13 cellular contexts compared by ENCODE assay signal in genomic region chr19:40822704-40823553, GRCh38. TPM values are rescaled to one million over a fixed set of nuclear protein-coding genes. Genes with fewer than 3 reads are reported as not detected.
DNase-seq lines count a peak whose midpoint lies in the region; ATAC-seq, FAIRE-seq and TF ChIP-seq lines count a peak whose summit lies in the region.
"Not testable (repeated sequence)": the region's sequence is repeated elsewhere in the genome, so short reads cannot be mapped to it uniquely, and the experiment has no call there.
"Had no signal": no experiment of that assay in that cellular context is flagged by ENCODE, and none has a peak within 500 bp of the region (broad histone marks: within the 10 kb centered on the region; RNA-seq: fewer than 3 reads in every experiment).

No MANE protein-coding gene starts in this region.

- H4K8ac ChIP-seq in IMR-90 (ENCODE audit: low read depth in 2 of 2, low read length in 2 of 2), result peak overlapping the region; percentile 16 to 66; a peak in 2 of 4 replicates

- H4K91ac ChIP-seq in IMR-90 (ENCODE audit: insufficient read depth, low read depth, low read length), result not testable (repeated sequence)

- not testable (repeated sequence) for H3K4me2 ChIP-seq in IMR-90 (ENCODE audit: low read depth, low read length); neural progenitor cell
- peak overlapping the region; percentile 73 for H3K4me2 ChIP-seq in HepG2 (ENCODE audit: low read depth, low read length)

- not testable (repeated sequence) for H3K9me3 Mint-ChIP-seq in activated naive CD8-positive, alpha-beta T cell treated with anti-CD3 and anti-CD28 coated beads, Interleukin-2, amount 10 ng/mL, durations not matched to agents 7 days and 5 days; neural progenitor cell

- not testable (repeated sequence) for H3K4me3 ChIP-seq in IMR-90 (ENCODE audit: insufficient read depth, low read depth, low read length); neural progenitor cell
- peak overlapping the region in 1 of 3 experiments; percentile 37; a peak in 1 of 6 replicates for H3K4me3 ChIP-seq in HepG2 (replicated peaks in 1 of 3; ENCODE audit: insufficient read depth in 1 of 3, low read depth in 2 of 3, low read length in 3 of 3)

- H3K36me3 Mint-ChIP-seq in activated naive CD8-positive, alpha-beta T cell treated with anti-CD3 and anti-CD28 coated beads, Interleukin-2, amount 10 ng/mL, durations not matched to agents 7 days and 5 days, result peaks cover 12% of the 10 kb centered on the region
- not testable (repeated sequence) for H3K36me3 Mint-ChIP-seq in neural progenitor cell

- dilution Hi-C loops in IMR-90 (cut with HindIII; ENCODE audit: low sequenced_read_pairs, unreplicated experiment), result not testable (repeated sequence)

- H3K27me3 Mint-ChIP-seq in activated naive CD8-positive, alpha-beta T cell treated with anti-CD3 and anti-CD28 coated beads, Interleukin-2, amount 10 ng/mL, durations not matched to agents 7 days and 5 days; neural progenitor cell (ENCODE audit: insufficient read depth, low read depth): not testable (repeated sequence)

- not testable (repeated sequence) for ATAC-seq in IMR-90 (ENCODE audit: low read depth); activated naive CD8-positive, alpha-beta T cell treated with anti-CD3 and anti-CD28 coated beads, Interleukin-2, amount 10 ng/mL, durations not matched to agents 7 days and 5 days (ENCODE audit: low read depth)
- ATAC-seq in HepG2, result peak; percentile 6; the same call in 1 of the 3 replicates

- not testable (repeated sequence) for TF ChIP-seq EP300 in HepG2 (IDR thresholded peaks at IDR 0.05; ENCODE audit: low read depth in 2 of 2, low read length in 2 of 2); HepG2 (CRISPR knock-in tag; IDR thresholded peaks at IDR 0.05; ENCODE audit: borderline replicate concordance)

- TF ChIP-seq POLR2A in IMR-90 (IDR thresholded peaks at IDR 0.05; ENCODE audit: low read depth, low read length); erythroblast (IDR thresholded peaks at IDR 0.05; ENCODE audit: low read length); HepG2 (IDR thresholded peaks at IDR 0.05; ENCODE audit: insufficient read depth in 1 of 2, low read depth in 2 of 2, low read length in 2 of 2): not testable (repeated sequence)

- H3K36me3 ChIP-seq in IMR-90 (ENCODE audit: control insufficient read depth, insufficient read depth, low read length), result peaks cover 14% of the 10 kb centered on the region
- H3K36me3 ChIP-seq in HepG2 (replicated peaks in 1 of 2; ENCODE audit: control insufficient read depth in 1 of 2, insufficient read depth in 2 of 2, low read length in 2 of 2); neural progenitor cell: not testable (repeated sequence)

- in situ Hi-C loops in IMR-90 (cut with MboI; ENCODE audit: low sequenced_read_pairs); HepG2 (cut with HindIII; ENCODE audit: extremely low pct_ligation_motif_present, low pct_unique_long_range_greater_than_20kb): not testable (repeated sequence)

- H2AFZ ChIP-seq in IMR-90 (replicated peaks; ENCODE audit: low read length, poor library complexity); HepG2 (ENCODE audit: low read length); neural progenitor cell (replicated peaks): not testable (repeated sequence)

- H2BK20ac ChIP-seq in IMR-90 (ENCODE audit: low read depth, low read length), result not testable (repeated sequence)

- H3K4ac ChIP-seq in IMR-90 (ENCODE audit: low read depth, low read length), result peak overlapping the region; percentile 60

- H3K4me1 Mint-ChIP-seq in activated naive CD8-positive, alpha-beta T cell treated with anti-CD3 and anti-CD28 coated beads, Interleukin-2, amount 10 ng/mL, durations not matched to agents 7 days and 5 days, result peaks cover 30% of the 10 kb centered on the region
- peaks cover 26% of the 10 kb centered on the region for H3K4me1 Mint-ChIP-seq in neural progenitor cell

- intact Hi-C loops in IMR-90 (cut with micrococcal nuclease); HepG2 (cut with micrococcal nuclease; ENCODE audit: unreplicated experiment): not testable (repeated sequence)

- POLR2A ChIA-PET in IMR-90 (lab: Charles Lee; ENCODE audit: unreplicated experiment), result not testable (repeated sequence)
- POLR2A ChIA-PET in activated naive CD8-positive, alpha-beta T cell treated with anti-CD3 and anti-CD28 coated beads, Interleukin-2, amount 10 ng/mL, durations not matched to agents 7 days and 5 days (lab: Charles Lee), result interaction anchor here (0.7 kb wide), 1 partner anchor 466 kb away, joined by 4 read pairs; no protein-coding TSS in a partner anchor
- POLR2A ChIA-PET in HepG2 (lab: Yijun Ruan, JAX), result interaction anchor here (1.2 to 1.4 kb wide), 2 partner anchors 9 to 160 kb away, joined by 4 to 6 read pairs; no protein-coding TSS in a partner anchor

- H2AK5ac ChIP-seq in IMR-90 (ENCODE audit: low read depth, low read length), result not testable (repeated sequence)

- H3K23ac ChIP-seq in IMR-90 (ENCODE audit: low read depth, low read length), result peak overlapping the region; percentile 33; the same call in 1 of the 2 replicates

- not testable (repeated sequence) for H2BK15ac ChIP-seq in IMR-90 (ENCODE audit: low read depth, low read length)

- H3K27ac Mint-ChIP-seq in activated naive CD8-positive, alpha-beta T cell treated with anti-CD3 and anti-CD28 coated beads, Interleukin-2, amount 10 ng/mL, durations not matched to agents 7 days and 5 days, result peak overlapping the region; percentile 14
- H3K27ac Mint-ChIP-seq in neural progenitor cell, result peak overlapping the region; percentile 81

- H2BK120ac ChIP-seq in IMR-90 (ENCODE audit: low read depth, low read length), result 0 out of 2 replicates have a peak overlapping the region, but pooled peaks have one; percentile 10

- not testable (repeated sequence) for H2BK5ac ChIP-seq in IMR-90 (ENCODE audit: low read depth, low read length, poor library complexity, severe bottlenecking)

- WGBS in IMR-90 (ENCODE audit: extremely low coverage in 2 of 2, insufficient read length in 1 of 2), 2 experiments, result 90% methylated on average over 2 of the region's 9 CpGs; no CpG with 5 or more reads in 1 of the 2 experiments
- WGBS in HepG2 (ENCODE audit: low lambda C conversion rate), result 32% methylated on average over 9 of the region's 9 CpGs

- H3K27ac ChIP-seq in IMR-90 (ENCODE audit: insufficient read depth, low read length); neural progenitor cell: not testable (repeated sequence)
- peak overlapping the region; percentile 43 for H3K27ac ChIP-seq in HepG2 (ENCODE audit: extremely low read length, insufficient read depth, low read length)
- peak overlapping the region; percentile 26 for H3K27ac ChIP-seq in substantia nigra (ENCODE audit: low read depth, low read length, poor library complexity, severe bottlenecking)

- FAIRE-seq in HepG2 (lab: Jason Lieb, UNC), result not testable (repeated sequence)

- not testable (repeated sequence) for H2AK9ac ChIP-seq in IMR-90 (replicated peaks; ENCODE audit: low read depth, low read length, poor library complexity)

- not testable (repeated sequence) for TF ChIP-seq CTCF in IMR-90 (conservative IDR thresholded peaks at IDR 0.05; ENCODE audit: low read depth, low read length); HepG2 (CRISPR knock-in tag; IDR thresholded peaks at IDR 0.05); neural progenitor cell (IDR thresholded peaks at IDR 0.05)

- H3K9me1 ChIP-seq in IMR-90 (ENCODE audit: insufficient read depth, low read length), result not testable (repeated sequence)

- not testable (repeated sequence) for H4K5ac ChIP-seq in IMR-90 (ENCODE audit: low read depth, low read length)

- peak overlapping the region; percentile 21; the same call in 1 of the 2 replicates for H3K14ac ChIP-seq in IMR-90 (replicated peaks; ENCODE audit: low read depth, low read length)

- not testable (repeated sequence) for TF ChIP-seq RAD21 in IMR-90 (IDR thresholded peaks at IDR 0.05; ENCODE audit: low read length); HepG2 (CRISPR knock-in tag; IDR thresholded peaks at IDR 0.05)

- DNase-seq in CD1c-positive myeloid dendritic cell (ENCODE audit: extremely low spot score), result peak; percentile 77
- DNase-seq in IMR-90, result peak; percentile 63
- DNase-seq in SIG-M5 treated with dmso at 0.1 percent for 504 hours (lab: John Stamatoyannopoulos, UW; ENCODE audit: unreplicated experiment), result peak; percentile 75
- not testable (repeated sequence) for DNase-seq in activated naive CD8-positive, alpha-beta T cell treated with anti-CD3 and anti-CD28 coated beads, Interleukin-2, amount 10 ng/mL, durations not matched to agents 7 days and 5 days; HepG2 (ENCODE audit: low spot score); neural progenitor cell (ENCODE audit: low spot score)
- DNase-seq in erythroblast (lab: John Stamatoyannopoulos, UW), result peak; percentile 52 to 76
- peak in 4 of 49 donors; percentile 28 to 34 (median 31) for DNase-seq in substantia nigra (lab: John Stamatoyannopoulos, UW)

- not testable (repeated sequence) for H3K18ac ChIP-seq in IMR-90 (ENCODE audit: low read depth, low read length)

- H3K56ac ChIP-seq in IMR-90 (ENCODE audit: extremely low read depth, insufficient read depth, low read length), result not testable (repeated sequence)

- H3F3A ChIP-seq in neural progenitor cell (ENCODE audit: low read depth), result not testable (repeated sequence)

- not testable (repeated sequence) for H3K27me3 ChIP-seq in IMR-90 (ENCODE audit: control insufficient read depth, insufficient read depth, low read length); HepG2 (ENCODE audit: control insufficient read depth in 1 of 2, insufficient read depth in 2 of 2, low read length in 2 of 2); neural progenitor cell

- CTCF ChIA-PET in IMR-90 (lab: Yijun Ruan, JAX), result interaction anchor here (0.7 kb wide), 1 partner anchor 198 kb away, joined by 6 read pairs; no protein-coding TSS in a partner anchor
- CTCF ChIA-PET in HepG2 (lab: Yijun Ruan, JAX; ENCODE audit: low intra/inter-chr PET ratio, low total read pairs), result not testable (repeated sequence)

- not testable (repeated sequence) for H3K79me2 ChIP-seq in HepG2 (ENCODE audit: insufficient read depth, low read length); neural progenitor cell (ENCODE audit: low read depth)

- not testable (repeated sequence) for H4K20me1 ChIP-seq in IMR-90 (ENCODE audit: insufficient read depth, low read length); HepG2 (ENCODE audit: insufficient read depth, low read length); neural progenitor cell (ENCODE audit: low read depth)

- BruUV-seq in IMR-90 (replicated peaks; lab: Mats Ljungman, UMichigan); HepG2 (replicated peaks; lab: Mats Ljungman, UMichigan): not testable (repeated sequence)

- H3K9me3 ChIP-seq in IMR-90 (ENCODE audit: control insufficient read depth, insufficient read depth, low read length); HepG2 (ENCODE audit: low read length); neural progenitor cell (ENCODE audit: low read depth): not testable (repeated sequence)

- not testable (repeated sequence) for H3K9ac ChIP-seq in IMR-90 (ENCODE audit: low read depth, low read length); neural progenitor cell
- H3K9ac ChIP-seq in HepG2 (ENCODE audit: insufficient read depth, low read depth, low read length), result peak overlapping the region; percentile 5; the same call in 1 of the 2 replicates

- H3K4me3 Mint-ChIP-seq in activated naive CD8-positive, alpha-beta T cell treated with anti-CD3 and anti-CD28 coated beads, Interleukin-2, amount 10 ng/mL, durations not matched to agents 7 days and 5 days; neural progenitor cell: not testable (repeated sequence)

- H3K79me1 ChIP-seq in IMR-90 (ENCODE audit: low read depth in 1 of 2, low read length in 2 of 2), result not testable (repeated sequence)

- peaks cover 13% of the 10 kb centered on the region for H3K4me1 ChIP-seq in IMR-90 (ENCODE audit: control insufficient read depth, insufficient read depth, low read length)
- peaks cover 28% of the 10 kb centered on the region for H3K4me1 ChIP-seq in HepG2 (ENCODE audit: insufficient read depth, low read length)
- not testable (repeated sequence) for H3K4me1 ChIP-seq in neural progenitor cell

RNA-seq across cellular contexts. Expression of gene EGLN2, which starts 23.9 kb away (rescaled TPM):
- 50.5 and 54.1 TPM in 2 replicates for total RNA-seq in IMR-90 (2012; rRNA removed)
- polyA plus RNA-seq in IMR-90 (2012; rRNA removed), result 60.2 and 62.7 TPM in 2 replicates
- polyA plus RNA-seq in IMR-90 (2012; cell fraction: cytosol; rRNA removed), result 39.4 and 78.4 TPM in 2 replicates
- polyA plus RNA-seq in IMR-90 (2012; cell fraction: nucleus; rRNA removed; ENCODE audit: low replicate concordance), result 64.4 and 149 TPM in 2 replicates
- total RNA-seq in activated naive CD8-positive, alpha-beta T cell treated with anti-CD3 and anti-CD28 coated beads, Interleukin-2, amount 10 ng/mL, durations not matched to agents 7 days and 5 days, result 100 to 1,000 TPM; 158 to 159 TPM
- 32.4 and 40.8 TPM in 2 replicates for total RNA-seq in HepG2 (2016; rRNA removed; fragmentation: Illumina TruSeq; extraction: Trizol)
- 19.0 and 19.4 TPM in 2 replicates for total RNA-seq in HepG2 (2016; cell fraction: cytosol; rRNA removed; fragmentation: Illumina TruSeq; extraction: Trizol; ENCODE audit: low read depth)
- total RNA-seq in HepG2 (2016; cell fraction: insoluble cytoplasmic fraction; rRNA removed; fragmentation: Illumina TruSeq; extraction: Trizol), result 37.6 and 41.3 TPM in 2 replicates
- total RNA-seq in HepG2 (2016; cell fraction: membrane; rRNA removed; fragmentation: Illumina TruSeq; extraction: Trizol), result 39.4 and 40.9 TPM in 2 replicates
- 27.3 and 29.2 TPM in 2 replicates for total RNA-seq in HepG2 (2016; cell fraction: nucleus; rRNA removed; fragmentation: Illumina TruSeq; extraction: Trizol)
- 16.5 and 25.4 TPM in 2 replicates for polyA plus RNA-seq in HepG2 (2011; rRNA removed)
- polyA plus RNA-seq in HepG2 (2011; cell fraction: cytosol; rRNA removed), result 16.4 and 23.8 TPM in 2 replicates
- 38.7 and 44.6 TPM in 2 replicates for polyA plus RNA-seq in HepG2 (2011; cell fraction: nucleus; rRNA removed)
- polyA plus RNA-seq in HepG2 (2012), result 14.0 and 22.0 TPM in 2 replicates
- polyA plus RNA-seq in HepG2 (2016; cell fraction: cytosol; fragmentation: Illumina TruSeq; extraction: Trizol; ENCODE audit: low read depth), result 13.6 and 14.2 TPM in 2 replicates
- 31.3 and 33.0 TPM in 2 replicates for polyA plus RNA-seq in HepG2 (2016; cell fraction: insoluble cytoplasmic fraction; fragmentation: Illumina TruSeq; extraction: Trizol; ENCODE audit: low read depth)
- 24.9 and 27.6 TPM in 2 replicates for polyA plus RNA-seq in HepG2 (2016; cell fraction: membrane; fragmentation: Illumina TruSeq; extraction: Trizol; ENCODE audit: low read depth)
- 40.6 and 43.6 TPM in 2 replicates for polyA plus RNA-seq in HepG2 (2016; cell fraction: nucleus; fragmentation: Illumina TruSeq; extraction: Trizol; ENCODE audit: insufficient read depth, low read depth)
- polyA minus RNA-seq in HepG2 (2011; rRNA and poly(A)+ RNA removed; ENCODE audit: low replicate concordance), result 38.0 and 66.8 TPM in 2 replicates
- polyA minus RNA-seq in HepG2 (2011; cell fraction: cytosol; rRNA and poly(A)+ RNA removed), result 9.9 and 12.8 TPM in 2 replicates
- polyA minus RNA-seq in HepG2 (2011; cell fraction: nucleus; rRNA and poly(A)+ RNA removed), result 16.5 and 19.2 TPM in 2 replicates
- 27.0 and 97.3 TPM in 2 replicates for total RNA-seq in neural progenitor cell (ENCODE audit: low replicate concordance)

RNA-seq across cellular contexts. Expression of gene CYP2A6, which starts 27.3 kb away (rescaled TPM):
- total RNA-seq in IMR-90 (2012; rRNA removed) (not detected in 2 replicates), HepG2 (2016; rRNA removed; fragmentation: Illumina TruSeq; extraction: Trizol) (not detected in 2 replicates), neural progenitor cell (ENCODE audit: low replicate concordance) (not detected in 2 replicates)
- polyA plus RNA-seq in IMR-90 (2012; rRNA removed) (not detected in 2 replicates), HepG2 (2011; rRNA removed) (not detected in 2 replicates)
- polyA plus RNA-seq in IMR-90 (2012; cell fraction: cytosol; rRNA removed), result not detected in 2 replicates
- not detected in 2 replicates for polyA plus RNA-seq in IMR-90 (2012; cell fraction: nucleus; rRNA removed; ENCODE audit: low replicate concordance)
- total RNA-seq in activated naive CD8-positive, alpha-beta T cell treated with anti-CD3 and anti-CD28 coated beads, Interleukin-2, amount 10 ng/mL, durations not matched to agents 7 days and 5 days, result under 1 TPM; 0.28 to 0.55 TPM
- total RNA-seq in HepG2 (2016; cell fraction: cytosol; rRNA removed; fragmentation: Illumina TruSeq; extraction: Trizol; ENCODE audit: low read depth), result not detected in 2 replicates
- not detected in 2 replicates for total RNA-seq in HepG2 (2016; cell fraction: insoluble cytoplasmic fraction; rRNA removed; fragmentation: Illumina TruSeq; extraction: Trizol)
- total RNA-seq in HepG2 (2016; cell fraction: membrane; rRNA removed; fragmentation: Illumina TruSeq; extraction: Trizol), result not detected in 2 replicates
- not detected in 2 replicates for total RNA-seq in HepG2 (2016; cell fraction: nucleus; rRNA removed; fragmentation: Illumina TruSeq; extraction: Trizol)
- polyA plus RNA-seq in HepG2 (2011; cell fraction: cytosol; rRNA removed), result not detected in 2 replicates
- not detected in 2 replicates for polyA plus RNA-seq in HepG2 (2011; cell fraction: nucleus; rRNA removed)
- not detected in 2 replicates for polyA plus RNA-seq in HepG2 (2012)
- polyA plus RNA-seq in HepG2 (2016; cell fraction: cytosol; fragmentation: Illumina TruSeq; extraction: Trizol; ENCODE audit: low read depth), result not detected in 2 replicates
- not detected in 2 replicates for polyA plus RNA-seq in HepG2 (2016; cell fraction: insoluble cytoplasmic fraction; fragmentation: Illumina TruSeq; extraction: Trizol; ENCODE audit: low read depth)
- polyA plus RNA-seq in HepG2 (2016; cell fraction: membrane; fragmentation: Illumina TruSeq; extraction: Trizol; ENCODE audit: low read depth), result not detected in 2 replicates
- not detected in 2 replicates for polyA plus RNA-seq in HepG2 (2016; cell fraction: nucleus; fragmentation: Illumina TruSeq; extraction: Trizol; ENCODE audit: insufficient read depth, low read depth)
- 0.21 TPM in 1 of 2 replicates, not detected in the other for polyA minus RNA-seq in HepG2 (2011; rRNA and poly(A)+ RNA removed; ENCODE audit: low replicate concordance)
- polyA minus RNA-seq in HepG2 (2011; cell fraction: cytosol; rRNA and poly(A)+ RNA removed), result not detected in 2 replicates
- polyA minus RNA-seq in HepG2 (2011; cell fraction: nucleus; rRNA and poly(A)+ RNA removed), result not detected in 2 replicates
- total RNA-seq: kidney epithelial cell, SK-MEL-5, urinary bladder had no signal
- polyA plus RNA-seq: esophagus, neural cell had no signal

RNA-seq across cellular contexts. Expression of gene RAB4B, which starts 44.9 kb away (rescaled TPM):
- total RNA-seq in IMR-90 (2012; rRNA removed) (7.9 and 8.3 TPM in 2 replicates), HepG2 (2016; rRNA removed; fragmentation: Illumina TruSeq; extraction: Trizol) (2.2 and 3.3 TPM in 2 replicates), neural progenitor cell (ENCODE audit: low replicate concordance) (12.9 and 27.0 TPM in 2 replicates)
- polyA plus RNA-seq in IMR-90 (2012; rRNA removed) (21.4 and 25.9 TPM in 2 replicates), HepG2 (2011; rRNA removed) (5.4 and 6.1 TPM in 2 replicates)
- polyA plus RNA-seq in IMR-90 (2012; cell fraction: cytosol; rRNA removed), result 49.0 and 50.2 TPM in 2 replicates
- polyA plus RNA-seq in IMR-90 (2012; cell fraction: nucleus; rRNA removed; ENCODE audit: low replicate concordance), result 34.1 and 62.8 TPM in 2 replicates
- total RNA-seq in activated naive CD8-positive, alpha-beta T cell treated with anti-CD3 and anti-CD28 coated beads, Interleukin-2, amount 10 ng/mL, durations not matched to agents 7 days and 5 days, result 10 to 100 TPM; 53.1 to 57.7 TPM
- 1.3 and 2.3 TPM in 2 replicates for total RNA-seq in HepG2 (2016; cell fraction: cytosol; rRNA removed; fragmentation: Illumina TruSeq; extraction: Trizol; ENCODE audit: low read depth)
- 2.1 and 3.5 TPM in 2 replicates for total RNA-seq in HepG2 (2016; cell fraction: insoluble cytoplasmic fraction; rRNA removed; fragmentation: Illumina TruSeq; extraction: Trizol)
- 2.2 and 2.4 TPM in 2 replicates for total RNA-seq in HepG2 (2016; cell fraction: membrane; rRNA removed; fragmentation: Illumina TruSeq; extraction: Trizol)
- 3.3 and 4.5 TPM in 2 replicates for total RNA-seq in HepG2 (2016; cell fraction: nucleus; rRNA removed; fragmentation: Illumina TruSeq; extraction: Trizol)
- polyA plus RNA-seq in HepG2 (2011; cell fraction: cytosol; rRNA removed), result 8.5 and 11.8 TPM in 2 replicates
- polyA plus RNA-seq in HepG2 (2011; cell fraction: nucleus; rRNA removed), result 11.9 and 12.0 TPM in 2 replicates
- 4.2 and 5.6 TPM in 2 replicates for polyA plus RNA-seq in HepG2 (2012)
- 3.1 and 4.5 TPM in 2 replicates for polyA plus RNA-seq in HepG2 (2016; cell fraction: cytosol; fragmentation: Illumina TruSeq; extraction: Trizol; ENCODE audit: low read depth)
- polyA plus RNA-seq in HepG2 (2016; cell fraction: insoluble cytoplasmic fraction; fragmentation: Illumina TruSeq; extraction: Trizol; ENCODE audit: low read depth), result 3.4 and 4.4 TPM in 2 replicates
- polyA plus RNA-seq in HepG2 (2016; cell fraction: membrane; fragmentation: Illumina TruSeq; extraction: Trizol; ENCODE audit: low read depth), result 3.8 and 3.9 TPM in 2 replicates
- polyA plus RNA-seq in HepG2 (2016; cell fraction: nucleus; fragmentation: Illumina TruSeq; extraction: Trizol; ENCODE audit: insufficient read depth, low read depth), result 13.8 and 16.0 TPM in 2 replicates
- 2.7 and 3.9 TPM in 2 replicates for polyA minus RNA-seq in HepG2 (2011; rRNA and poly(A)+ RNA removed; ENCODE audit: low replicate concordance)
- polyA minus RNA-seq in HepG2 (2011; cell fraction: cytosol; rRNA and poly(A)+ RNA removed), result 1.9 and 3.3 TPM in 2 replicates
- polyA minus RNA-seq in HepG2 (2011; cell fraction: nucleus; rRNA and poly(A)+ RNA removed), result 1.9 and 2.2 TPM in 2 replicates

RNA-seq across cellular contexts. Expression of gene MIA, which starts 47.6 kb away (rescaled TPM):
- not detected in 2 replicates for total RNA-seq in IMR-90 (2012; rRNA removed)
- 0.44 TPM in 1 of 2 replicates, not detected in the other for polyA plus RNA-seq in IMR-90 (2012; rRNA removed)
- 0.24 and 1.6 TPM in 2 replicates for polyA plus RNA-seq in IMR-90 (2012; cell fraction: cytosol; rRNA removed)
- 0.64 TPM in 1 of 2 replicates, not detected in the other for polyA plus RNA-seq in IMR-90 (2012; cell fraction: nucleus; rRNA removed; ENCODE audit: low replicate concordance)
- total RNA-seq in activated naive CD8-positive, alpha-beta T cell treated with anti-CD3 and anti-CD28 coated beads, Interleukin-2, amount 10 ng/mL, durations not matched to agents 7 days and 5 days, result 1 to 10 TPM; 3.0 TPM
- not detected in 2 replicates for total RNA-seq in HepG2 (2016; rRNA removed; fragmentation: Illumina TruSeq; extraction: Trizol)
- not detected in 2 replicates for total RNA-seq in HepG2 (2016; cell fraction: cytosol; rRNA removed; fragmentation: Illumina TruSeq; extraction: Trizol; ENCODE audit: low read depth)
- total RNA-seq in HepG2 (2016; cell fraction: insoluble cytoplasmic fraction; rRNA removed; fragmentation: Illumina TruSeq; extraction: Trizol), result not detected in 2 replicates
- not detected in 2 replicates for total RNA-seq in HepG2 (2016; cell fraction: membrane; rRNA removed; fragmentation: Illumina TruSeq; extraction: Trizol)
- total RNA-seq in HepG2 (2016; cell fraction: nucleus; rRNA removed; fragmentation: Illumina TruSeq; extraction: Trizol), result not detected in 2 replicates
- 0.61 and 2.5 TPM in 2 replicates for polyA plus RNA-seq in HepG2 (2011; rRNA removed)
- 0.25 TPM in 1 of 2 replicates, not detected in the other for polyA plus RNA-seq in HepG2 (2011; cell fraction: cytosol; rRNA removed)
- 1.1 and 5.8 TPM in 2 replicates for polyA plus RNA-seq in HepG2 (2011; cell fraction: nucleus; rRNA removed)
- 1.5 and 1.6 TPM in 2 replicates for polyA plus RNA-seq in HepG2 (2012)
- not detected in 2 replicates for polyA plus RNA-seq in HepG2 (2016; cell fraction: cytosol; fragmentation: Illumina TruSeq; extraction: Trizol; ENCODE audit: low read depth)
- not detected in 2 replicates for polyA plus RNA-seq in HepG2 (2016; cell fraction: insoluble cytoplasmic fraction; fragmentation: Illumina TruSeq; extraction: Trizol; ENCODE audit: low read depth)
- not detected in 2 replicates for polyA plus RNA-seq in HepG2 (2016; cell fraction: membrane; fragmentation: Illumina TruSeq; extraction: Trizol; ENCODE audit: low read depth)
- polyA plus RNA-seq in HepG2 (2016; cell fraction: nucleus; fragmentation: Illumina TruSeq; extraction: Trizol; ENCODE audit: insufficient read depth, low read depth), result not detected in 2 replicates
- 1.6 TPM in 1 of 2 replicates, not detected in the other for polyA minus RNA-seq in HepG2 (2011; rRNA and poly(A)+ RNA removed; ENCODE audit: low replicate concordance)
- polyA minus RNA-seq in HepG2 (2011; cell fraction: cytosol; rRNA and poly(A)+ RNA removed), result not detected in 2 replicates
- polyA minus RNA-seq in HepG2 (2011; cell fraction: nucleus; rRNA and poly(A)+ RNA removed), result 1.7 and 4.5 TPM in 2 replicates
- total RNA-seq in neural progenitor cell (ENCODE audit: low replicate concordance), result not detected in 2 replicates
- total RNA-seq: kidney epithelial cell had no signal

RNA-seq across cellular contexts. Expression of gene CYP2A7, which starts 59.1 kb away (rescaled TPM):
- not detected in 2 replicates for total RNA-seq in IMR-90 (2012; rRNA removed)
- not detected in 2 replicates for polyA plus RNA-seq in IMR-90 (2012; rRNA removed)
- not detected in 2 replicates for polyA plus RNA-seq in IMR-90 (2012; cell fraction: cytosol; rRNA removed)
- not detected in 2 replicates for polyA plus RNA-seq in IMR-90 (2012; cell fraction: nucleus; rRNA removed; ENCODE audit: low replicate concordance)
- total RNA-seq in activated naive CD8-positive, alpha-beta T cell treated with anti-CD3 and anti-CD28 coated beads, Interleukin-2, amount 10 ng/mL, durations not matched to agents 7 days and 5 days, result not detected
- total RNA-seq in HepG2 (2016; rRNA removed; fragmentation: Illumina TruSeq; extraction: Trizol), result not detected in 2 replicates
- total RNA-seq in HepG2 (2016; cell fraction: cytosol; rRNA removed; fragmentation: Illumina TruSeq; extraction: Trizol; ENCODE audit: low read depth), result not detected in 2 replicates
- not detected in 2 replicates for total RNA-seq in HepG2 (2016; cell fraction: insoluble cytoplasmic fraction; rRNA removed; fragmentation: Illumina TruSeq; extraction: Trizol)
- total RNA-seq in HepG2 (2016; cell fraction: membrane; rRNA removed; fragmentation: Illumina TruSeq; extraction: Trizol), result not detected in 2 replicates
- not detected in 2 replicates for total RNA-seq in HepG2 (2016; cell fraction: nucleus; rRNA removed; fragmentation: Illumina TruSeq; extraction: Trizol)
- not detected in 2 replicates for polyA plus RNA-seq in HepG2 (2011; rRNA removed)
- polyA plus RNA-seq in HepG2 (2011; cell fraction: cytosol; rRNA removed), result not detected in 2 replicates
- polyA plus RNA-seq in HepG2 (2011; cell fraction: nucleus; rRNA removed), result not detected in 2 replicates
- polyA plus RNA-seq in HepG2 (2012), result not detected in 2 replicates
- polyA plus RNA-seq in HepG2 (2016; cell fraction: cytosol; fragmentation: Illumina TruSeq; extraction: Trizol; ENCODE audit: low read depth), result not detected in 2 replicates
- polyA plus RNA-seq in HepG2 (2016; cell fraction: insoluble cytoplasmic fraction; fragmentation: Illumina TruSeq; extraction: Trizol; ENCODE audit: low read depth), result not detected in 2 replicates
- polyA plus RNA-seq in HepG2 (2016; cell fraction: membrane; fragmentation: Illumina TruSeq; extraction: Trizol; ENCODE audit: low read depth), result not detected in 2 replicates
- polyA plus RNA-seq in HepG2 (2016; cell fraction: nucleus; fragmentation: Illumina TruSeq; extraction: Trizol; ENCODE audit: insufficient read depth, low read depth), result not detected in 2 replicates
- not detected in 2 replicates for polyA minus RNA-seq in HepG2 (2011; rRNA and poly(A)+ RNA removed; ENCODE audit: low replicate concordance)
- not detected in 2 replicates for polyA minus RNA-seq in HepG2 (2011; cell fraction: cytosol; rRNA and poly(A)+ RNA removed)
- polyA minus RNA-seq in HepG2 (2011; cell fraction: nucleus; rRNA and poly(A)+ RNA removed), result not detected in 2 replicates
- not detected in 2 replicates for total RNA-seq in neural progenitor cell (ENCODE audit: low replicate concordance)
- total RNA-seq: kidney epithelial cell, SK-MEL-5, urinary bladder had no signal
- polyA plus RNA-seq: neural cell had no signal
